Comparison of ENCODE assay signal across 16 cellular contexts in genomic region chr2:221590861-221591260, GRCh38. TPM values are rescaled to one million over a fixed set of nuclear protein-coding genes. Genes with fewer than 3 reads are reported as not detected.
DNase-seq lines count a peak whose midpoint lies in the region; ATAC-seq lines count a peak whose summit lies in the region.
"Had no signal": no experiment of that assay in that cellular context is flagged by ENCODE, and none has a peak within 500 bp of the region (broad histone marks: within the 10 kb centered on the region; RNA-seq: fewer than 3 reads in every experiment).

No MANE protein-coding gene starts in this region.

- H3K36me3 Mint-ChIP-seq in naive thymus-derived CD4-positive, alpha-beta T cell, result no peaks in the 10 kb centered on the region
- H3K36me3 Mint-ChIP-seq: CD4-positive, alpha-beta memory T cell had no signal

- H3K27me3 Mint-ChIP-seq in naive thymus-derived CD4-positive, alpha-beta T cell, result peaks cover 1 to 46% (median 24%) of the 10 kb centered on the region in 5 donors

- no peak overlapping the region for H4K8ac ChIP-seq in mesenchymal stem cell (ENCODE audit: low read length)

- no peak overlapping the region for H2BK120ac ChIP-seq in mesenchymal stem cell (ENCODE audit: low read depth, low read length)

- H3K9ac ChIP-seq in mesenchymal stem cell (ENCODE audit: low read length), result no peak overlapping the region

- DNase-seq in NCI-H2029 treated with DMSO at 0.1 percent for 48 hours (lab: John Stamatoyannopoulos, UW), result peak; percentile 18
- no peak for DNase-seq in NCI-H2029 (lab: John Stamatoyannopoulos, UW)
- peak; percentile 84 for DNase-seq in DMS79 (lab: John Stamatoyannopoulos, UW)
- DNase-seq in NCI-H526 (lab: John Stamatoyannopoulos, UW), result peak; percentile 90 to 93
- DNase-seq in mesenchymal stem cell, result no peak
- DNase-seq in cerebellum (ENCODE audit: low spot score), result no peak
- no peak for DNase-seq in naive thymus-derived CD4-positive, alpha-beta T cell
- DNase-seq: BE2C; CD4-positive, alpha-beta memory T cell; DMS53; NCI-H345; PC-9; SIG-M5; T-helper 1 cell; T-helper 9 cell had no signal

- H3K14ac ChIP-seq in mesenchymal stem cell (ENCODE audit: low read length in 2 of 2), result no peak overlapping the region

- H3K4me2 ChIP-seq in mesenchymal stem cell (ENCODE audit: low read length, poor library complexity, severe bottlenecking), result no peak overlapping the region
- H3K4me2 ChIP-seq: PC-9 had no signal

- no peaks in the 10 kb centered on the region for H3K9me3 ChIP-seq in mesenchymal stem cell (ENCODE audit: control insufficient read depth, low read length)
- H3K9me3 ChIP-seq in naive thymus-derived CD4-positive, alpha-beta T cell (ENCODE audit: control insufficient read depth in 2 of 3, low read length in 3 of 3), result no peaks in the 10 kb centered on the region
- H3K9me3 ChIP-seq: BE2C had no signal

- intact Hi-C loops in naive thymus-derived CD4-positive, alpha-beta T cell (cut with micrococcal nuclease), result no loop called here

- no peaks in the 10 kb centered on the region for H3K27me3 ChIP-seq in mesenchymal stem cell (ENCODE audit: control insufficient read depth in 1 of 2, insufficient read depth in 1 of 2, low read length in 2 of 2)
- no peaks in the 10 kb centered on the region for H3K27me3 ChIP-seq in naive thymus-derived CD4-positive, alpha-beta T cell (ENCODE audit: control insufficient read depth in 2 of 2, insufficient read depth in 2 of 2, low read length in 2 of 2)
- H3K27me3 ChIP-seq: BE2C had no signal

- H2AFZ ChIP-seq in mesenchymal stem cell (ENCODE audit: low read depth, low read length), result no peak overlapping the region
- H2AFZ ChIP-seq: PC-9 had no signal

- no peak overlapping the region for H3K27ac Mint-ChIP-seq in naive thymus-derived CD4-positive, alpha-beta T cell
- H3K27ac Mint-ChIP-seq: CD4-positive, alpha-beta memory T cell had no signal

- H2BK5ac ChIP-seq in mesenchymal stem cell (ENCODE audit: low read depth, low read length, poor library complexity, severe bottlenecking), result no peak overlapping the region

- ATAC-seq in naive thymus-derived CD4-positive, alpha-beta T cell, result no peak

- H2AK5ac ChIP-seq in mesenchymal stem cell (ENCODE audit: low read length, severe bottlenecking), result peak overlapping the region; percentile 44

- peaks cover 5% of the 10 kb centered on the region for H3K4me1 ChIP-seq in mesenchymal stem cell (ENCODE audit: control insufficient read depth, insufficient read depth, low read depth, low read length)
- H3K4me1 ChIP-seq in naive thymus-derived CD4-positive, alpha-beta T cell (ENCODE audit: control insufficient read depth in 2 of 2, insufficient read depth in 2 of 2, low read length in 2 of 2), result no peaks in the 10 kb centered on the region
- H3K4me1 ChIP-seq: BE2C had no signal

- no peak overlapping the region for H3K23ac ChIP-seq in mesenchymal stem cell (ENCODE audit: low read length in 2 of 2)

- no peaks in the 10 kb centered on the region for H3K9me3 Mint-ChIP-seq in naive thymus-derived CD4-positive, alpha-beta T cell
- H3K9me3 Mint-ChIP-seq: CD4-positive, alpha-beta memory T cell had no signal

- no peak overlapping the region for H2BK12ac ChIP-seq in mesenchymal stem cell (ENCODE audit: low read length in 2 of 2)

- H3K4me1 Mint-ChIP-seq in naive thymus-derived CD4-positive, alpha-beta T cell, result no peaks in the 10 kb centered on the region
- H3K4me1 Mint-ChIP-seq: CD4-positive, alpha-beta memory T cell had no signal

- H3K36me3 ChIP-seq in mesenchymal stem cell (ENCODE audit: control insufficient read depth in 1 of 2, insufficient read depth in 2 of 2, low read depth in 1 of 2, low read length in 2 of 2), result no peaks in the 10 kb centered on the region
- H3K36me3 ChIP-seq in naive thymus-derived CD4-positive, alpha-beta T cell (ENCODE audit: control insufficient read depth in 2 of 3, insufficient read depth in 3 of 3, low read length in 3 of 3), result no peaks in the 10 kb centered on the region
- H3K36me3 ChIP-seq: BE2C had no signal

- no peak overlapping the region for H2BK15ac ChIP-seq in mesenchymal stem cell (ENCODE audit: low read depth, poor library complexity, severe bottlenecking)

- no peak overlapping the region for H4K91ac ChIP-seq in mesenchymal stem cell (ENCODE audit: low read length)

- no peak overlapping the region for H3K4ac ChIP-seq in mesenchymal stem cell (ENCODE audit: low read depth in 1 of 2, low read length in 2 of 2)

- CTCF ChIA-PET in naive thymus-derived CD4-positive, alpha-beta T cell (lab: Charles Lee), result no interaction called here

- 98% methylated on average over 3 of the region's 3 CpGs for WGBS in mesenchymal stem cell

- H3K79me1 ChIP-seq in mesenchymal stem cell (replicated peaks; ENCODE audit: low read length, poor library complexity, severe bottlenecking), result no peaks in the 10 kb centered on the region

- POLR2A ChIA-PET in naive thymus-derived CD4-positive, alpha-beta T cell (lab: Charles Lee), result no interaction called here

- H3K27ac ChIP-seq in mesenchymal stem cell (ENCODE audit: low read length, poor library complexity, severe bottlenecking), result no peak overlapping the region
- H3K27ac ChIP-seq in naive thymus-derived CD4-positive, alpha-beta T cell (ENCODE audit: low read depth, low read length), result no peak overlapping the region
- H3K27ac ChIP-seq: PC-9, RWPE1 had no signal

- H3K4me3 ChIP-seq in mesenchymal stem cell (ENCODE audit: insufficient read depth in 1 of 2, low read depth in 1 of 2, low read length in 2 of 2), result no peak overlapping the region
- no peak overlapping the region for H3K4me3 ChIP-seq in naive thymus-derived CD4-positive, alpha-beta T cell (ENCODE audit: low read length)
- H3K4me3 ChIP-seq: PC-9 had no signal

- no peak overlapping the region for H3K4me3 Mint-ChIP-seq in naive thymus-derived CD4-positive, alpha-beta T cell
- H3K4me3 Mint-ChIP-seq: CD4-positive, alpha-beta memory T cell had no signal

- no peak overlapping the region for H3K18ac ChIP-seq in mesenchymal stem cell (ENCODE audit: low read depth in 1 of 2, low read length in 2 of 2)

RNA-seq across cellular contexts. Expression of gene EPHA4, which starts 18.8 kb away (rescaled TPM):
- polyA plus RNA-seq in mesenchymal stem cell (2013, experiment 1 of 2), result 4.7 TPM
- 3.4 TPM for polyA plus RNA-seq in mesenchymal stem cell (2013, experiment 2 of 2)
- 84.7 TPM for total RNA-seq in cerebellum
- total RNA-seq in naive thymus-derived CD4-positive, alpha-beta T cell, result 10 to 100 TPM; 12.4 to 42.8 (median 30.6) TPM
- polyA plus RNA-seq in naive thymus-derived CD4-positive, alpha-beta T cell, result 10 to 100 TPM in 1 of 2 donors, 1 to 10 TPM in 1; 8.3 to 16.1 TPM

Comparison
In these comparisons a context has a peak if more than half of its experiments do, and no peak if none do; other contexts are left out.
1. DNase-seq: peak in NCI-H2029 treated with DMSO at 0.1 percent for 48 hours (single experiment), DMS79 (single experiment) and NCI-H526 (2 of 2); none in NCI-H2029 (single experiment), mesenchymal stem cell (single experiment), cerebellum (single experiment) and naive thymus-derived CD4-positive, alpha-beta T cell (0 of 9).